In the genomic region with DNA sequence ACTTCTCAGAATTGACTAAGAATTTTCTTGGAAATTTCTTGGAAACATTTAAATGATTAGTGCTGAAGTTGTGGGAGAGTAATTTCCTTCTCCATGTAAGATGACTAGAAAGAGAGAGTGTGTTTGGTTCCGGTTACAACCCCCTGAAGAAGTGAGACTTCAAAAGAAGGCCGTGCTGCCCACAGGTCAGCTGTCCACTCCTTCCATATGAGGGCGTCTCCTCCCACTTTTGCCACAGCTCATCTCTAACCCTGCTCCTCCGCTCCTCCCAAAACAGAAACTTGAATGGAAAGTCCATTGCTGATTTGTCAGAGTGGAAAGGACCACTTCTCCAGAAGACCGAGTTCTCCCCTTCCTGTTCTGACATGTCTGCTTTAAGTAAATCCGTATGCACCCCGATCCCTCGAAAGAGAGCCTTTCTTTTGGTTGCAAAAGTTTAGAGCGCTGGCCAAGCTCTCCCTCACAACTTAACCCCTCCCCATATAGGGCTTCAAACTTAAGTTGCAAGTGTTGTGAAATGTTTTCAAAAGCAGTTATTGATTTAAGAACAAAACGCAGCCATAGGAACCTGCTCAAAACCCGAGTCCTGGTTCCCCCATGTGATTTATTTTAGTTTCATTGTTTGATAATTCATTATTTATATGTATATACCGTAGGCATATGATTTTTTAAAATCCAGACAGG, we compare ENCODE assay signal across 28 cellular contexts.
A peak's percentile ranks its signal among the peaks of the same experiment; 100 is the strongest.
DNase-seq lines count a peak whose midpoint lies in the region; ATAC-seq, FAIRE-seq and TF ChIP-seq lines count a peak whose summit lies in the region.
"Had no signal": no experiment of that assay in that cellular context is flagged by ENCODE, and none has a peak within 500 bp of the region (broad histone marks: within the 10 kb centered on the region; RNA-seq: fewer than 3 reads in every experiment).

No MANE protein-coding gene starts in this region.

- BruUV-seq in HepG2 (replicated peaks; lab: Mats Ljungman, UMichigan) (no TSS peak), Panc1 (replicated peaks; lab: Mats Ljungman, UMichigan) (TSS peak; percentile 61)

- H3K36me3 ChIP-seq in HepG2 (replicated peaks in 1 of 2; ENCODE audit: control insufficient read depth in 1 of 2, insufficient read depth in 2 of 2, low read length in 2 of 2) (peaks cover 6 to 14% of the 10 kb centered on the region in 2 experiments; a peak in 4 of 5 replicates), right lobe of liver (peaks cover 0 to 16% (median 7%) of the 10 kb centered on the region in 4 donors), Panc1 (ENCODE audit: control insufficient read depth, insufficient read depth, low read length) (no peaks in the 10 kb centered on the region; the same call in 1 of the 2 replicates)
- H3K36me3 ChIP-seq: ovary had no signal

- no peak overlapping the region for H3K4me3 Mint-ChIP-seq in stimulated activated naive B cell treated with anti-CD40 and anti-IgM and Interleukin-4, amounts not matched to agents 10 μg/mL and 1 μg/mL and 100 μg/mL, for 72 hours
- H3K4me3 Mint-ChIP-seq: mesothelial cell of epicardium had no signal

- TF ChIP-seq RAD21 in HepG2 (CRISPR knock-in tag; IDR thresholded peaks at IDR 0.05): no peak

- WGBS in HepG2 (ENCODE audit: low lambda C conversion rate): 95% methylated on average over 12 of the region's 12 CpGs
- WGBS in right lobe of liver (ENCODE audit: insufficient coverage, low coverage, low lambda C conversion rate, missing lambda C conversion rate): 81% methylated on average over 12 of the region's 12 CpGs

- CTCF ChIA-PET in HepG2 (lab: Yijun Ruan, JAX; ENCODE audit: low intra/inter-chr PET ratio, low total read pairs): no interaction called here
- CTCF ChIA-PET in Panc1 (lab: Charles Lee): no interaction called here

- intact Hi-C loops in HepG2 (cut with micrococcal nuclease; ENCODE audit: unreplicated experiment): no loop called here
- intact Hi-C loops in right lobe of liver (cut with DNase I): no loop called here
- intact Hi-C loops in Panc1 (cut with micrococcal nuclease; ENCODE audit: unreplicated experiment): no loop called here

- H3K27ac ChIP-seq in HepG2 (ENCODE audit: extremely low read length, insufficient read depth, low read length) (no peak overlapping the region), right lobe of liver (no peak overlapping the region), Panc1 (ENCODE audit: low read length) (no peak overlapping the region)
- H3K27ac ChIP-seq: ovary, Peyer's patch had no signal

- no peaks in the 10 kb centered on the region for H4K20me1 ChIP-seq in HepG2 (ENCODE audit: insufficient read depth, low read length)

- no peaks in the 10 kb centered on the region for H3K9me3 Mint-ChIP-seq in stimulated activated naive B cell treated with anti-CD40 and anti-IgM and Interleukin-4, amounts not matched to agents 10 μg/mL and 1 μg/mL and 100 μg/mL, for 72 hours
- H3K9me3 Mint-ChIP-seq: mesothelial cell of epicardium, naive B cell had no signal

- no peaks in the 10 kb centered on the region for H3K79me2 ChIP-seq in HepG2 (ENCODE audit: insufficient read depth, low read length)

- no peak overlapping the region for H3K4me2 ChIP-seq in HepG2 (ENCODE audit: low read depth, low read length)

- H3K4me1 ChIP-seq in HepG2 (ENCODE audit: insufficient read depth, low read length) (peaks cover 20% of the 10 kb centered on the region; the same call in 1 of the 2 replicates), right lobe of liver (peaks cover 0 to 22% (median 2%) of the 10 kb centered on the region in 4 donors), Panc1 (ENCODE audit: control insufficient read depth, insufficient read depth, low read length) (no peaks in the 10 kb centered on the region; the same call in 1 of the 2 replicates)

- DNase-seq in HepG2 (ENCODE audit: low spot score) (no peak), right lobe of liver (no peak), Panc1 (ENCODE audit: low read depth, low spot score) (no peak), fibroblast of gingiva (ENCODE audit: low read depth) (peak; percentile 20), LoVo (ENCODE audit: low spot score) (no peak), NCI-H510A (lab: John Stamatoyannopoulos, UW) (no peak)
- DNase-seq in stimulated activated naive B cell treated with anti-CD40 and anti-IgM and Interleukin-4, amounts not matched to agents 10 μg/mL and 1 μg/mL and 100 μg/mL, for 72 hours: no peak
- DNase-seq: ACHN; activated CD4-positive, CD25-positive, alpha-beta regulatory T cell; activated CD8-positive, alpha-beta memory T cell treated with anti-CD3 and anti-CD28 coated beads, Interleukin-2, amount 50 U/mL, for 48 hours; activated effector memory CD4-positive, alpha-beta T cell treated with Interleukin-2 at 50 U/mL for 16 hours; BE2C; COR-L47; DMS53; GDM1; H7; Kasumi-1; left ventricle myocardium superior; naive B cell; NCI-H1092; NCI-H1930; NCI-H526 treated with DMSO at 0.1 percent for 48 hours; Peyer's patch; SIG-M5 had no signal

- H3K36me3 Mint-ChIP-seq in stimulated activated naive B cell treated with anti-CD40 and anti-IgM and Interleukin-4, amounts not matched to agents 10 μg/mL and 1 μg/mL and 100 μg/mL, for 72 hours: peaks cover 68 to 84% of the 10 kb centered on the region in 2 donors

- TF ChIP-seq CTCF in HepG2 (CRISPR knock-in tag; IDR thresholded peaks at IDR 0.05) (no peak), right lobe of liver (IDR thresholded peaks at IDR 0.05) (no peak), Panc1 (IDR thresholded peaks at IDR 0.05) (no peak)

- FAIRE-seq in HepG2 (lab: Jason Lieb, UNC): no peak
- FAIRE-seq: endometrium had no signal

- H3K4me3 ChIP-seq in HepG2 (replicated peaks in 1 of 3; ENCODE audit: insufficient read depth in 1 of 3, low read depth in 2 of 3, low read length in 3 of 3): no peak overlapping the region
- no peak overlapping the region for H3K4me3 ChIP-seq in right lobe of liver
- no peak overlapping the region for H3K4me3 ChIP-seq in Panc1 (ENCODE audit: low read depth in 2 of 2, low read length in 2 of 2)
- H3K4me3 ChIP-seq: ovary, Peyer's patch had no signal

- H3K27me3 Mint-ChIP-seq in stimulated activated naive B cell treated with anti-CD40 and anti-IgM and Interleukin-4, amounts not matched to agents 10 μg/mL and 1 μg/mL and 100 μg/mL, for 72 hours: no peaks in the 10 kb centered on the region
- H3K27me3 Mint-ChIP-seq: naive B cell had no signal

- in situ Hi-C loops in HepG2 (cut with HindIII; ENCODE audit: extremely low pct_ligation_motif_present, low pct_unique_long_range_greater_than_20kb): no loop called here
- in situ Hi-C loops in Panc1 (cut with HindIII; ENCODE audit: low pct_unique_long_range_greater_than_20kb, low sequenced_read_pairs): no loop called here

- no peak overlapping the region for H3K9ac ChIP-seq in HepG2 (ENCODE audit: insufficient read depth, low read depth, low read length)

- H3K27ac Mint-ChIP-seq in stimulated activated naive B cell treated with anti-CD40 and anti-IgM and Interleukin-4, amounts not matched to agents 10 μg/mL and 1 μg/mL and 100 μg/mL, for 72 hours: peak overlapping the region; percentile 80
- H3K27ac Mint-ChIP-seq: mesothelial cell of epicardium had no signal

- ATAC-seq in HepG2 (no peak), right lobe of liver (no peak), Panc1 (no peak), GM18517 (IDR thresholded peaks at IDR 0.05; ENCODE audit: unreplicated experiment) (no peak)
- no peak for ATAC-seq in stimulated activated naive B cell treated with anti-CD40 and anti-IgM and Interleukin-4, amounts not matched to agents 10 μg/mL and 1 μg/mL and 100 μg/mL, for 72 hours (replicated peaks)
- ATAC-seq: left ventricle myocardium superior had no signal

- H3K9me3 ChIP-seq in HepG2 (ENCODE audit: low read length): no peaks in the 10 kb centered on the region
- H3K9me3 ChIP-seq in right lobe of liver: no peaks in the 10 kb centered on the region
- H3K9me3 ChIP-seq in Panc1 (ENCODE audit: control insufficient read depth, insufficient read depth, low read depth, low read length): no peaks in the 10 kb centered on the region
- H3K9me3 ChIP-seq: BE2C, ovary, Peyer's patch had no signal

- no peak overlapping the region for H2AFZ ChIP-seq in HepG2 (ENCODE audit: low read length)

- TF ChIP-seq POLR2A in HepG2 (IDR thresholded peaks at IDR 0.05; ENCODE audit: insufficient read depth in 1 of 2, low read depth in 2 of 2, low read length in 2 of 2) (no peak), right lobe of liver (IDR thresholded peaks at IDR 0.05) (no peak)

- H3K27me3 ChIP-seq in HepG2 (ENCODE audit: control insufficient read depth in 1 of 2, insufficient read depth in 2 of 2, low read length in 2 of 2): no peaks in the 10 kb centered on the region
- H3K27me3 ChIP-seq in right lobe of liver: no peaks in the 10 kb centered on the region
- H3K27me3 ChIP-seq in Panc1 (ENCODE audit: control insufficient read depth, insufficient read depth, low read length): no peaks in the 10 kb centered on the region
- H3K27me3 ChIP-seq: BE2C, ovary, Peyer's patch had no signal

- peaks cover 35 to 56% of the 10 kb centered on the region in 2 donors for H3K4me1 Mint-ChIP-seq in stimulated activated naive B cell treated with anti-CD40 and anti-IgM and Interleukin-4, amounts not matched to agents 10 μg/mL and 1 μg/mL and 100 μg/mL, for 72 hours

- TF ChIP-seq EP300 in HepG2 (IDR thresholded peaks at IDR 0.05; ENCODE audit: low read depth in 2 of 2, low read length in 2 of 2) (no peak), HepG2 (CRISPR knock-in tag; IDR thresholded peaks at IDR 0.05; ENCODE audit: borderline replicate concordance) (no peak)

- POLR2A ChIA-PET in HepG2 (lab: Yijun Ruan, JAX): no interaction called here
- POLR2A ChIA-PET in Panc1 (lab: Charles Lee): no interaction called here

TF ChIP-seq in HepG2, 621 proteins besides CTCF, POLR2A, EP300 and RAD21:
- TF ChIP-seq ZNF12 (CRISPR knock-in tag; IDR thresholded peaks at IDR 0.05): no peak
- TF ChIP-seq CEBPB (IDR thresholded peaks at IDR 0.05; ENCODE audit: borderline replicate concordance, low read depth, low read length): peak; percentile 34; the same call in 1 of the 2 replicates
